18 cellular contexts compared by ENCODE assay signal in genomic region chr13:31191748-31192147, GRCh38. TPM values are rescaled to one million over a fixed set of nuclear protein-coding genes. Genes with fewer than 3 reads are reported as not detected.
DNase-seq lines count a peak whose midpoint lies in the region; ATAC-seq, FAIRE-seq and TF ChIP-seq lines count a peak whose summit lies in the region.
"Had no signal": no experiment of that assay in that cellular context is flagged by ENCODE, and none has a peak within 500 bp of the region (broad histone marks: within the 10 kb centered on the region; RNA-seq: fewer than 3 reads in every experiment).

No MANE protein-coding gene starts in this region.

- no peaks in the 10 kb centered on the region for H3K36me3 Mint-ChIP-seq in Caco-2 (ENCODE audit: insufficient read depth, unreplicated experiment)
- H3K36me3 Mint-ChIP-seq in activated T-helper 17 cell treated with anti-CD3 and anti-CD28 coated beads, Interleukin-2, amount 50 U/mL, for 72 hours (ENCODE audit: low read depth) = no peaks in the 10 kb centered on the region
- H3K36me3 Mint-ChIP-seq: CD14-positive monocyte; CD4-positive, alpha-beta memory T cell had no signal

- H3K27me3 ChIP-seq in Caco-2 (replicated peaks; ENCODE audit: control insufficient read depth, insufficient read depth, low read length) (no peaks in the 10 kb centered on the region), small intestine (ENCODE audit: control insufficient read depth in 2 of 2, insufficient read depth in 2 of 2, low read length in 2 of 2) (peaks cover 0 to 3% of the 10 kb centered on the region in 2 donors)
- H3K27me3 ChIP-seq: BLaER1 had no signal

- no peak for FAIRE-seq in small intestine (lab: Jason Lieb, UNC)
- FAIRE-seq: GM12878, H54 had no signal

- H3K4me1 ChIP-seq in Caco-2 (no peaks in the 10 kb centered on the region), small intestine (ENCODE audit: control insufficient read depth in 2 of 2, insufficient read depth in 1 of 2, low read depth in 1 of 2, low read length in 1 of 2) (no peaks in the 10 kb centered on the region)
- H3K4me1 ChIP-seq: BLaER1 had no signal

- ATAC-seq in activated T-helper 17 cell treated with anti-CD3 and anti-CD28 coated beads, Interleukin-2, amount 50 U/mL, for 72 hours (replicated peaks) = peak; percentile 54
- ATAC-seq in left lobe of liver = peak; percentile 94
- no peak for ATAC-seq in Right ventricle myocardium inferior
- ATAC-seq in GM19395 (IDR thresholded peaks at IDR 0.05; ENCODE audit: unreplicated experiment) = no peak
- ATAC-seq: GM12878 had no signal

- no peaks in the 10 kb centered on the region for H3K27me3 Mint-ChIP-seq in Caco-2 (ENCODE audit: insufficient read depth, unreplicated experiment)
- no peaks in the 10 kb centered on the region for H3K27me3 Mint-ChIP-seq in activated T-helper 17 cell treated with anti-CD3 and anti-CD28 coated beads, Interleukin-2, amount 50 U/mL, for 72 hours

- no peak overlapping the region for H3K4me3 Mint-ChIP-seq in Caco-2 (ENCODE audit: unreplicated experiment)
- no peak overlapping the region for H3K4me3 Mint-ChIP-seq in activated T-helper 17 cell treated with anti-CD3 and anti-CD28 coated beads, Interleukin-2, amount 50 U/mL, for 72 hours
- H3K4me3 Mint-ChIP-seq: CD14-positive monocyte; CD4-positive, alpha-beta memory T cell had no signal

- no peak for TF ChIP-seq CTCF in Caco-2 (IDR thresholded peaks at IDR 0.05; ENCODE audit: insufficient read depth in 1 of 2, low read depth in 1 of 2, low read length in 1 of 2, severe bottlenecking in 1 of 2, unreplicated experiment in 1 of 2)

- H3K27ac Mint-ChIP-seq in Caco-2 (ENCODE audit: unreplicated experiment) = no peak overlapping the region
- no peak overlapping the region for H3K27ac Mint-ChIP-seq in activated T-helper 17 cell treated with anti-CD3 and anti-CD28 coated beads, Interleukin-2, amount 50 U/mL, for 72 hours
- H3K27ac Mint-ChIP-seq: CD14-positive monocyte; CD4-positive, alpha-beta memory T cell had no signal

- no TSS peak for BruUV-seq in Caco-2 (replicated peaks; lab: Mats Ljungman, UMichigan)

- no peaks in the 10 kb centered on the region for H3K9me3 Mint-ChIP-seq in Caco-2 (ENCODE audit: unreplicated experiment)
- H3K9me3 Mint-ChIP-seq in activated T-helper 17 cell treated with anti-CD3 and anti-CD28 coated beads, Interleukin-2, amount 50 U/mL, for 72 hours = no peaks in the 10 kb centered on the region

- H3K27ac ChIP-seq in small intestine (ENCODE audit: low read depth in 1 of 2, low read length in 1 of 2) = no peak overlapping the region
- H3K27ac ChIP-seq: BLaER1, GM23248 had no signal

- CTCF ChIA-PET in Caco-2 (lab: Charles Lee) = no interaction called here

- H3K9me3 ChIP-seq in Caco-2 = no peaks in the 10 kb centered on the region
- H3K9me3 ChIP-seq in small intestine (ENCODE audit: control insufficient read depth, low read depth) = no peaks in the 10 kb centered on the region

- intact Hi-C loops in Caco-2 (cut with micrococcal nuclease; ENCODE audit: unreplicated experiment) (no loop called here), Right ventricle myocardium inferior (cut with DNase I) (loop anchor here (10.0 kb wide), 1 partner anchor 233 kb away; no protein-coding TSS in a partner anchor)

- DNase-seq in Caco-2 = peak; percentile 17 to 61
- DNase-seq in left lobe of liver (ENCODE audit: low spot score) = peak; percentile 56
- peak; percentile 28 for DNase-seq in small intestine
- DNase-seq in H4 (ENCODE audit: low spot score) = no peak
- DNase-seq in Right ventricle myocardium inferior (ENCODE audit: missing footprints) = no peak
- DNase-seq: 8988T; Calu3; CD4-positive, alpha-beta memory T cell; DND-41; EL; GM23248; HCEC 1CT had no signal

- H3K4me1 Mint-ChIP-seq in Caco-2 (ENCODE audit: low read depth, unreplicated experiment) = no peaks in the 10 kb centered on the region
- H3K4me1 Mint-ChIP-seq in activated T-helper 17 cell treated with anti-CD3 and anti-CD28 coated beads, Interleukin-2, amount 50 U/mL, for 72 hours = peaks cover 3% of the 10 kb centered on the region
- H3K4me1 Mint-ChIP-seq: CD14-positive monocyte had no signal

- H3K36me3 ChIP-seq in Caco-2 (ENCODE audit: control insufficient read depth, insufficient read depth, low read length) (no peaks in the 10 kb centered on the region), small intestine (ENCODE audit: control insufficient read depth in 2 of 2, insufficient read depth in 2 of 2, low read length in 2 of 2) (no peaks in the 10 kb centered on the region)
- H3K36me3 ChIP-seq: BLaER1 had no signal

- H3K4me3 ChIP-seq in Caco-2 (ENCODE audit: low read depth, low read length) = no peak overlapping the region
- no peak overlapping the region for H3K4me3 ChIP-seq in small intestine (ENCODE audit: low read depth in 1 of 2, low read length in 2 of 2)
- H3K4me3 ChIP-seq: BLaER1, GM12878, GM23248 had no signal

- WGBS in small intestine, 3 donors = 60 to 78% (median 60%) methylated on average over 4 of the region's 4 CpGs

- POLR2A ChIA-PET in Caco-2 (lab: Charles Lee) = no interaction called here

RNA-seq across cellular contexts. Expression of gene B3GLCT, which starts 8.0 kb away (rescaled TPM):
- 4.5 TPM in 2 replicates for total RNA-seq in Caco-2 (2022)
- 1 to 10 TPM; 4.1 to 4.6 TPM for total RNA-seq in activated T-helper 17 cell treated with anti-CD3 and anti-CD28 coated beads, Interleukin-2, amount 50 U/mL, for 72 hours
- total RNA-seq in left lobe of liver = 3.3 TPM
- 1 to 10 TPM; 1.6 to 2.1 (median 1.6) TPM for polyA plus RNA-seq in small intestine
- 10.3 and 10.9 TPM in 2 replicates for total RNA-seq in H4 (2014; rRNA removed; shearing (Covaris generic))
- total RNA-seq in Right ventricle myocardium inferior = 15.4 TPM

RNA-seq across cellular contexts. Expression of gene HSPH1, which starts 30.0 kb away (rescaled TPM):
- total RNA-seq in Caco-2 (2022) (141 and 151 TPM in 2 replicates), left lobe of liver (17.6 TPM), Right ventricle myocardium inferior (74.7 TPM)
- 100 to 1,000 TPM; 128 to 303 TPM for total RNA-seq in activated T-helper 17 cell treated with anti-CD3 and anti-CD28 coated beads, Interleukin-2, amount 50 U/mL, for 72 hours
- polyA plus RNA-seq in small intestine = 10 to 100 TPM in 1 of 3 donors, 1 to 10 TPM in 2; 8.5 to 25.7 (median 8.9) TPM
- 37.7 and 47.6 TPM in 2 replicates for total RNA-seq in H4 (2014; rRNA removed; shearing (Covaris generic))

Comparison
In these comparisons a context has a peak if more than half of its experiments do, and no peak if none do; other contexts are left out.
1. DNase-seq: peak in Caco-2 (2 of 2), left lobe of liver (single experiment) and small intestine (single experiment); none in H4 (single experiment) and Right ventricle myocardium inferior (single experiment).
2. ATAC-seq: peak in activated T-helper 17 cell treated with anti-CD3 and anti-CD28 coated beads, Interleukin-2, amount 50 U/mL, for 72 hours (single experiment) and left lobe of liver (single experiment); none in Right ventricle myocardium inferior (single experiment) and GM19395 (single experiment).